8 cellular contexts compared by ENCODE assay signal in the genomic region with DNA sequence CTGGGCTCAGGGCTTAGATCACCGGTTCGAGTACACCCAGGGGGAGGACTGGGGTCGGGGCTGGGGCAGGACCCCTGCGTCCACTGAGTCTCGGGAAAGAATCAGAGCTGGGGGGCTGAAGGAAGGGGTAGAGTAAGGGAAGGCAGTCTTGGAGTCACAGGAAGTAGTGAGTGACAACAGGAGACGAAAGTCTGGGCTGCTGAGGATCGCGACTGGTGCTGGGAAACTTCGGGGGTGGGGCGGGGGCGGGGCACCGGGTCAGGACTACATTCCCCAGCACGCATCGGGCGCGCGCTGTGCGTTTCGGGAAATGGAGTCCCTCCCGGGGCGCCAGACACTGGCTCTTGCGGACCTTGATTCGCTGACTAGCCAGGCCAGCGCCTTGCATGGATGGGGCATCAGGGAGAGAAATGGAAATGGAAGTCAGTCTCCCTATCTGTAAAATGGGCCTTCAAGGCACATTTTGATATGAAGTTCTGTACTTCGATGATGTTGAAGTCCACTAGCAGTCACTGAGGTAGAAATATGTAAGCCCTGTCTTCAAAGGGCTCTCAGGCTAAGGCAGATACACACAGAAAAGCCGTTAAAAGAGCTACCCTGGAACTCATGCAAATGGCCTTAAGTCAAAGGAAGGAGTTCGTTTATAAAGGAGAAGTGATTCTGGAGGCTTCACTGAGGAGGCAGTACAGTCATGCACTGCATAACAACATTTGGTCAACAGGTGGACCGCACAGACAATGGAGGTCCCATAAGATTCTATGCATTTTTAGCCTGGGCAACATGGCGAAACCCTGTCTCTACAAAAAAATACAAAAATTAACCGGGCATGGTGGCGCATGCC.
DNase-seq lines count a peak whose midpoint lies in the region; ATAC-seq lines count a peak whose summit lies in the region.

No MANE protein-coding gene starts in this region.

- H3K27ac ChIP-seq in epithelial cell of prostate = peak overlapping the region; percentile 99

- peak overlapping the region; percentile 78 for H3K9ac ChIP-seq in NT2/D1 (ENCODE audit: insufficient read length, low read depth)

- peaks cover 10% of the 10 kb centered on the region for H3K36me3 ChIP-seq in NT2/D1 (ENCODE audit: insufficient read depth, insufficient read length, low read length)

- peak overlapping the region; percentile 63 for H3K4me3 ChIP-seq in NT2/D1 (ENCODE audit: insufficient read length, low read depth)

- H3K27me3 ChIP-seq in NT2/D1 (ENCODE audit: insufficient read depth, insufficient read length) = peaks cover 13% of the 10 kb centered on the region

- peak; percentile 45 for ATAC-seq in HG02885 (IDR thresholded peaks at IDR 0.05; ENCODE audit: poor library complexity, unreplicated experiment)
- ATAC-seq in GM21423 (IDR thresholded peaks at IDR 0.05; ENCODE audit: unreplicated experiment) = no peak

- H3K9me3 ChIP-seq in NT2/D1 (ENCODE audit: insufficient read depth, low read length) = no peaks in the 10 kb centered on the region

- peak; percentile 86 for DNase-seq in DMS53 (lab: John Stamatoyannopoulos, UW)
- DNase-seq in NT2/D1 (ENCODE audit: low read depth, low spot score) = peak; percentile 90
- peak; percentile 79 for DNase-seq in activated T-cell treated with anti-CD3 and anti-CD28 coated beads, Interleukin-2, amount 50 U/mL, for 1 hour
- DNase-seq in epithelial cell of prostate (ENCODE audit: low read depth, low spot score) = no peak
- DNase-seq in middle frontal gyrus (ENCODE audit: extremely low spot score, low spot score) = peak; percentile 85
- peak; percentile 72 to 73 for DNase-seq in stimulated activated CD8-positive, alpha-beta memory T cell treated with anti-CD3 and anti-CD28 coated beads, Interleukin-15, amount 100 ng/mL, for 48 hours (ENCODE audit: low read depth in 2 of 2)

- H3K4me1 ChIP-seq in NT2/D1 (ENCODE audit: insufficient read depth, insufficient read length) = peaks cover 8% of the 10 kb centered on the region
